In the genomic region with DNA sequence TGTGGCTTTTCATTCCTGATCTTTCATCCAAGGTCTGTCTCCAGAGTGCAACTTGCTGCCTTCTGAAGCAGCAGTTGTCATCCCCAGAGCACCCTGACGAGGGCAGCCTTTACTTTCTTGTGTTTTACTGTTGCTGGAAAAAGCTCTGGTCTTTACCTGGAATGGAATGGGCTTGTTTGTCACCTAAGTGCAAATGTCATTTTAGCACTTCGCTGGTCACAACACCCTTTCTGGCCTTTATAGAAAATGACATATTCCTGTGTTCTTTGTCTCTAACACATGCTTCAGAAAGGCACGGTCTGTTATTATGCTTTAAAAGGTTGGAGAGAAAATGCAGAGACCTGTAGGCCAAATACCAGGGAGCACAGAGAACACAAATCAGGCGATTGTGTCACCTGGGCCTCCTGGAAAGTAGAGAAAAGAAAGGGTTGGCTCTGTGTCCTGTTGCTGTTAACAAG, we compare ENCODE assay signal across 8 cellular contexts.
A peak's percentile ranks its signal among the peaks of the same experiment; 100 is the strongest.
DNase-seq lines count a peak whose midpoint lies in the region; ATAC-seq and TF ChIP-seq lines count a peak whose summit lies in the region.

No MANE protein-coding gene starts in this region.

- no peaks in the 10 kb centered on the region; the same call in 1 of the 2 replicates for H3K27me3 ChIP-seq in Panc1 (ENCODE audit: control insufficient read depth, insufficient read depth, low read length)

- H3K9me3 ChIP-seq in Panc1 (ENCODE audit: control insufficient read depth, insufficient read depth, low read depth, low read length) = no peaks in the 10 kb centered on the region

- DNase-seq in NCI-H2107 (lab: John Stamatoyannopoulos, UW) (peak; percentile 0), NCI-H2107 treated with DMSO at 0.1 percent for 48 hours (lab: John Stamatoyannopoulos, UW; ENCODE audit: unreplicated experiment) (no peak), Panc1 (ENCODE audit: low read depth, low spot score) (peak; percentile 39), erythroblast (lab: John Stamatoyannopoulos, UW) (peak; percentile 2 to 29), nephron progenitor cell (peak; percentile 67)
- DNase-seq in activated T-cell treated with anti-CD3 and anti-CD28 coated beads, Interleukin-2, amount 50 U/mL, for 4 hours = no peak

- no peak overlapping the region for H3K27ac ChIP-seq in Panc1 (ENCODE audit: low read length)

- no peaks in the 10 kb centered on the region for H3K36me3 Mint-ChIP-seq in nephron progenitor cell (ENCODE audit: low read depth)
- no peaks in the 10 kb centered on the region for H3K36me3 Mint-ChIP-seq in activated T-cell treated with anti-CD3 and anti-CD28 coated beads, Interleukin-2, amount 50 U/mL, for 4 hours (ENCODE audit: insufficient read depth)

- ATAC-seq in HG03097 (IDR thresholded peaks at IDR 0.05; ENCODE audit: low FRiP score, unreplicated experiment) (peak; percentile 54), Panc1 (no peak)
- ATAC-seq in activated CD4-positive, CD25-positive, alpha-beta regulatory T cell treated with anti-CD3 and anti-CD28 coated beads, Interleukin-2, amount 50 U/mL, for 24 hours = no peak
- ATAC-seq in activated T-cell treated with anti-CD3 and anti-CD28 coated beads, Interleukin-2, amount 50 U/mL, for 4 hours = no peak

- H3K9me3 Mint-ChIP-seq in nephron progenitor cell = no peaks in the 10 kb centered on the region
- H3K9me3 Mint-ChIP-seq in activated T-cell treated with anti-CD3 and anti-CD28 coated beads, Interleukin-2, amount 50 U/mL, for 4 hours = peaks cover 3% of the 10 kb centered on the region

- intact Hi-C loops in Panc1 (cut with micrococcal nuclease; ENCODE audit: unreplicated experiment) = no loop called here

- no peak overlapping the region for H3K27ac Mint-ChIP-seq in nephron progenitor cell

- CTCF ChIA-PET in Panc1 (lab: Charles Lee) = no interaction called here

- H3K4me3 ChIP-seq in Panc1 (ENCODE audit: low read depth in 2 of 2, low read length in 2 of 2) = no peak overlapping the region

- no peaks in the 10 kb centered on the region for H3K4me1 ChIP-seq in Panc1 (ENCODE audit: control insufficient read depth, insufficient read depth, low read length)

- no peak overlapping the region for H3K4me3 Mint-ChIP-seq in nephron progenitor cell
- no peak overlapping the region for H3K4me3 Mint-ChIP-seq in activated T-cell treated with anti-CD3 and anti-CD28 coated beads, Interleukin-2, amount 50 U/mL, for 4 hours

- no peaks in the 10 kb centered on the region for H3K27me3 Mint-ChIP-seq in nephron progenitor cell (ENCODE audit: low read depth, poor library complexity)
- H3K27me3 Mint-ChIP-seq in activated T-cell treated with anti-CD3 and anti-CD28 coated beads, Interleukin-2, amount 50 U/mL, for 4 hours (ENCODE audit: low read depth) = no peaks in the 10 kb centered on the region

- BruUV-seq in Panc1 (replicated peaks; lab: Mats Ljungman, UMichigan) = no TSS peak

- H3K36me3 ChIP-seq in Panc1 (ENCODE audit: control insufficient read depth, insufficient read depth, low read length) = no peaks in the 10 kb centered on the region

- peaks cover 53% of the 10 kb centered on the region for H3K4me1 Mint-ChIP-seq in nephron progenitor cell
- no peaks in the 10 kb centered on the region for H3K4me1 Mint-ChIP-seq in activated T-cell treated with anti-CD3 and anti-CD28 coated beads, Interleukin-2, amount 50 U/mL, for 4 hours (ENCODE audit: low read depth)

- TF ChIP-seq CTCF in Panc1 (IDR thresholded peaks at IDR 0.05) = peak; percentile 79
- TF ChIP-seq CTCF in nephron progenitor cell (IDR thresholded peaks at IDR 0.05) = peak; percentile 90

- in situ Hi-C loops in Panc1 (cut with HindIII; ENCODE audit: low pct_unique_long_range_greater_than_20kb, low sequenced_read_pairs) = no loop called here

- TF ChIP-seq POLR2A in erythroblast (IDR thresholded peaks at IDR 0.05; ENCODE audit: low read length) = no peak

- POLR2A ChIA-PET in Panc1 (lab: Charles Lee) = no interaction called here

Comparison
In these comparisons a context has a peak if more than half of its experiments do, and no peak if none do; other contexts are left out.
1. DNase-seq: peak in NCI-H2107 (single experiment), Panc1 (single experiment), erythroblast (2 of 2) and nephron progenitor cell (single experiment); none in NCI-H2107 treated with DMSO at 0.1 percent for 48 hours (single experiment) and activated T-cell treated with anti-CD3 and anti-CD28 coated beads, Interleukin-2, amount 50 U/mL, for 4 hours (single experiment).